Comparison of ENCODE assay signal across 26 cellular contexts in the genomic region with DNA sequence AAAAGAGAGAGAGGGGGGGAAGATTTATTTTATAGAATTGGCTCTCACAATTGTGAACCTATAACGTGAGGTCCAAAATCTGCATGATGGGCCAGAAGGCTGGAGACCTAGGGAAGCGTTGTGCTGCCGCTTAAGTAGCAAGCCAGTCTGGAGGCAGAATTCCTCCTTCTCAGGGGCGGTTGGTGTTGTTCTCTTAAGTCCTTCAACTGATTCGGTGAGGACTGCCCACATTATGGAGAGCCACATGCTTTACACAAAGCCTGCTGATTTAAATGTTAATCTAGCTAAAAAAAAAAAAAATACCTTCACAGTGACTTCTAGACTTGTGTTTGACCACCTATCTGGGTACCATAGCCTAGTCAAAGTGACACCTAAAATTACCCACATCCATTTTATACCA.
DNase-seq lines count a peak whose midpoint lies in the region; ATAC-seq and TF ChIP-seq lines count a peak whose summit lies in the region.
"Had no signal": no experiment of that assay in that cellular context is flagged by ENCODE, and none has a peak within 500 bp of the region (broad histone marks: within the 10 kb centered on the region; RNA-seq: fewer than 3 reads in every experiment).

No MANE protein-coding gene starts in this region.

- POLR2A ChIA-PET in WTC11 (lab: Charles Lee): no interaction called here

- intact Hi-C loops in esophagus squamous epithelium (cut with DNase I): no loop called here

- H3K27ac Mint-ChIP-seq in GM23338 (no peak overlapping the region), WTC11 (0 out of 2 replicates have a peak overlapping the region, but pooled peaks have one; percentile 20)
- H3K27ac Mint-ChIP-seq: B cell, CD14-positive monocyte had no signal

- no peaks in the 10 kb centered on the region for H3K79me2 ChIP-seq in GM23338 (replicated peaks; ENCODE audit: insufficient read depth)
- H3K79me2 ChIP-seq in smooth muscle cell (ENCODE audit: low read depth): no peaks in the 10 kb centered on the region

- 82% methylated on average over 5 of the region's 5 CpGs for WGBS in smooth muscle cell (ENCODE audit: low lambda C conversion rate)
- 90 to 94% methylated on average over 5 of the region's 5 CpGs for WGBS in esophagus squamous epithelium, 2 donors

- peak overlapping the region; percentile 30; the same call in 1 of the 2 replicates for H3K9ac ChIP-seq in iPS-20b (ENCODE audit: low read depth, low read length)
- H3K9ac ChIP-seq in smooth muscle cell (ENCODE audit: low read depth): no peak overlapping the region

- no peaks in the 10 kb centered on the region for H3F3A ChIP-seq in GM23338 (replicated peaks; ENCODE audit: low read depth)
- H3F3A ChIP-seq in smooth muscle cell (ENCODE audit: low read depth): no peaks in the 10 kb centered on the region

- H3K4me1 ChIP-seq in GM23338 (ENCODE audit: insufficient read depth) (no peaks in the 10 kb centered on the region), iPS-20b (ENCODE audit: insufficient read depth, low read length) (peaks cover 10% of the 10 kb centered on the region; the same call in 1 of the 2 replicates), smooth muscle cell (ENCODE audit: low read depth) (peaks cover 11% of the 10 kb centered on the region), esophagus squamous epithelium (no peaks in the 10 kb centered on the region)

- H3K9me2 ChIP-seq in GM23338 (ENCODE audit: insufficient read depth): 0 out of 2 replicates have a peak, but pooled peaks cover under 1% of the 10 kb centered on the region

- no peak overlapping the region for H3K4me3 ChIP-seq in GM23338
- H3K4me3 ChIP-seq in iPS-20b (ENCODE audit: low read length): no peak overlapping the region
- H3K4me3 ChIP-seq in smooth muscle cell: no peak overlapping the region
- H3K4me3 ChIP-seq in esophagus squamous epithelium: no peak overlapping the region
- H3K4me3 ChIP-seq: GM12878 had no signal

- H3K27me3 Mint-ChIP-seq in GM23338 (ENCODE audit: insufficient read depth, low read depth, poor library complexity) (no peaks in the 10 kb centered on the region), WTC11 (ENCODE audit: low read depth) (no peaks in the 10 kb centered on the region)

- no peak overlapping the region; the same call in 1 of the 2 replicates for H3K4me2 ChIP-seq in GM23338
- H3K4me2 ChIP-seq in smooth muscle cell: no peak overlapping the region

- no peak for TF ChIP-seq CTCF in GM23338 (conservative IDR thresholded peaks at IDR 0.05; ENCODE audit: low read depth in 2 of 2)
- TF ChIP-seq CTCF in WTC11 (IDR thresholded peaks at IDR 0.05): no peak
- no peak for TF ChIP-seq CTCF in smooth muscle cell (IDR thresholded peaks at IDR 0.05; ENCODE audit: borderline replicate concordance, insufficient read depth, poor library complexity, severe bottlenecking)
- TF ChIP-seq CTCF in esophagus squamous epithelium (IDR thresholded peaks at IDR 0.05): no peak

- CTCF ChIA-PET in WTC11 (lab: Charles Lee): interaction anchor here (1.0 kb wide), 1 partner anchor 32 kb away, joined by 5 read pairs; no protein-coding TSS in a partner anchor

- no peaks in the 10 kb centered on the region for H3K27me3 ChIP-seq in GM23338 (ENCODE audit: insufficient read depth)
- H3K27me3 ChIP-seq in iPS-20b (ENCODE audit: insufficient read depth, low read length): no peaks in the 10 kb centered on the region
- H3K27me3 ChIP-seq in smooth muscle cell (ENCODE audit: low read depth): no peaks in the 10 kb centered on the region
- H3K27me3 ChIP-seq in esophagus squamous epithelium: no peaks in the 10 kb centered on the region

- ATAC-seq in GM23338: peak; percentile 67
- peak; percentile 43; the same call in 1 of the 2 replicates for ATAC-seq in WTC11
- no peak for ATAC-seq in GM18498 (IDR thresholded peaks at IDR 0.05; ENCODE audit: unreplicated experiment)
- ATAC-seq: GM12878, Panc1 had no signal

- no peaks in the 10 kb centered on the region for H3K36me3 ChIP-seq in GM23338 (ENCODE audit: insufficient read depth)
- no peaks in the 10 kb centered on the region for H3K36me3 ChIP-seq in iPS-20b (ENCODE audit: insufficient read depth, low read depth, low read length)
- no peaks in the 10 kb centered on the region for H3K36me3 ChIP-seq in smooth muscle cell (ENCODE audit: low read depth)
- H3K36me3 ChIP-seq in esophagus squamous epithelium: no peaks in the 10 kb centered on the region

- H3K27ac ChIP-seq in GM23338 (ENCODE audit: low read depth): no peak overlapping the region
- no peak overlapping the region for H3K27ac ChIP-seq in iPS-20b (ENCODE audit: low read length)
- peak overlapping the region; percentile 48 for H3K27ac ChIP-seq in smooth muscle cell (ENCODE audit: low read depth)
- H3K27ac ChIP-seq in esophagus squamous epithelium: no peak overlapping the region
- H3K27ac ChIP-seq: RWPE1 had no signal

- DNase-seq in GM23338 (ENCODE audit: low spot score) (peak; percentile 30), WTC11 (ENCODE audit: low spot score) (no peak), smooth muscle cell (lab: John Stamatoyannopoulos, UW; ENCODE audit: unreplicated experiment) (no peak), esophagus squamous epithelium (lab: John Stamatoyannopoulos, UW) (no peak), NCI-H2081 treated with DMSO at 0.1 percent for 48 hours (lab: John Stamatoyannopoulos, UW) (no peak)
- DNase-seq: CD8-positive, alpha-beta memory T cell; DMS 273 treated with DMSO at 0.1 percent for 48 hours; DMS79; EL; GDM1; KBM-7; MV-4-11; NCI-H1105; NCI-H1436 treated with DMSO at 0.1 percent for 48 hours; NCI-H187 treated with DMSO at 0.1 percent for 48 hours; NCI-H2107; NCI-H524; NCI-H748 treated with DMSO at 0.1 percent for 48 hours; SHP77 had no signal

- H3K4me3 Mint-ChIP-seq in GM23338 (no peak overlapping the region), WTC11 (no peak overlapping the region)
- H3K4me3 Mint-ChIP-seq: B cell; CD8-positive, alpha-beta memory T cell had no signal

- no peak for TF ChIP-seq POLR2A in esophagus squamous epithelium (IDR thresholded peaks at IDR 0.05)

- H3K9me3 ChIP-seq in iPS-20b (ENCODE audit: insufficient read depth, low read depth, low read length) (no peaks in the 10 kb centered on the region), smooth muscle cell (replicated peaks; ENCODE audit: low read depth) (no peaks in the 10 kb centered on the region), esophagus squamous epithelium (no peaks in the 10 kb centered on the region)

- peak overlapping the region; percentile 1; the same call in 1 of the 2 replicates for H2AFZ ChIP-seq in GM23338
- H2AFZ ChIP-seq in smooth muscle cell (ENCODE audit: low read depth): no peak overlapping the region

- H3K9me3 Mint-ChIP-seq in GM23338: no peaks in the 10 kb centered on the region
- peaks cover 1% of the 10 kb centered on the region for H3K9me3 Mint-ChIP-seq in WTC11

- H4K20me1 ChIP-seq in GM23338 (replicated peaks; ENCODE audit: insufficient read depth): no peaks in the 10 kb centered on the region
- H4K20me1 ChIP-seq in smooth muscle cell (ENCODE audit: low read depth): no peaks in the 10 kb centered on the region

- H3K4me1 Mint-ChIP-seq in GM23338: peaks cover 8% of the 10 kb centered on the region
- peaks cover 15% of the 10 kb centered on the region for H3K4me1 Mint-ChIP-seq in WTC11
- H3K4me1 Mint-ChIP-seq: B cell; CD14-positive monocyte; CD8-positive, alpha-beta memory T cell had no signal

- H3K36me3 Mint-ChIP-seq in GM23338 (ENCODE audit: low read depth) (no peaks in the 10 kb centered on the region), WTC11 (peaks cover under 1% of the 10 kb centered on the region)
- H3K36me3 Mint-ChIP-seq: CD14-positive monocyte had no signal

TF ChIP-seq in GM23338, 12 proteins besides CTCF, POLR2A, EP300 and RAD21 (continues in another document):
- TF ChIP-seq ETS1 (IDR thresholded peaks at IDR 0.05) (no peak), STAT1 (IDR thresholded peaks at IDR 0.05; ENCODE audit: unreplicated experiment) (no peak), JUNB (IDR thresholded peaks at IDR 0.05; ENCODE audit: unreplicated experiment) (no peak)

TF ChIP-seq in WTC11, 78 proteins besides CTCF, POLR2A, EP300 and RAD21:
- no peak for TF ChIP-seq TEAD4 (CRISPR knock-in tag; IDR thresholded peaks at IDR 0.05)
